In the genomic region with DNA sequence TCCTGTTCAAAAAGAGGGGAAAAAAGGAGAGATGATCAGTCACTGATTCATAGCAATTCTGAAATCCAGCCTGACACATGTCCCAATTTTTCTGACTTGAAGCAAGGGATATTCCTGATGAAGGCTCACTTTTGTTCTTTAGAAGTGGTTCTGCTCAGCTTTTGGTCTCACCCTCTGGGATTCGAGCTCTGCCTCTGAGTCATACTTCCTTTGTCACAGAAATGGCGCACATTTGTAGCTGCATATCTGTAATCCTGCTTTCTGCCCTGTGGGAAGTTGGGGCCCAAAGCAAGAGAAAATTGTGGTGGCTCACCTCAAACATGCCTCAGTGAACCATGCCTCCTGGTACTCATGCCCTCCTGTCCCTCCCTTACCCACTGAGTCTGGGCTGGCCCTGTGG, we compare ENCODE assay signal across 1 cellular context.
TF ChIP-seq lines count a peak whose summit lies in the region.

No MANE protein-coding gene starts in this region.

TF ChIP-seq in K562, 482 proteins besides CTCF, POLR2A, EP300 and RAD21 (continued from another document):
- TF ChIP-seq, protein P1, sequence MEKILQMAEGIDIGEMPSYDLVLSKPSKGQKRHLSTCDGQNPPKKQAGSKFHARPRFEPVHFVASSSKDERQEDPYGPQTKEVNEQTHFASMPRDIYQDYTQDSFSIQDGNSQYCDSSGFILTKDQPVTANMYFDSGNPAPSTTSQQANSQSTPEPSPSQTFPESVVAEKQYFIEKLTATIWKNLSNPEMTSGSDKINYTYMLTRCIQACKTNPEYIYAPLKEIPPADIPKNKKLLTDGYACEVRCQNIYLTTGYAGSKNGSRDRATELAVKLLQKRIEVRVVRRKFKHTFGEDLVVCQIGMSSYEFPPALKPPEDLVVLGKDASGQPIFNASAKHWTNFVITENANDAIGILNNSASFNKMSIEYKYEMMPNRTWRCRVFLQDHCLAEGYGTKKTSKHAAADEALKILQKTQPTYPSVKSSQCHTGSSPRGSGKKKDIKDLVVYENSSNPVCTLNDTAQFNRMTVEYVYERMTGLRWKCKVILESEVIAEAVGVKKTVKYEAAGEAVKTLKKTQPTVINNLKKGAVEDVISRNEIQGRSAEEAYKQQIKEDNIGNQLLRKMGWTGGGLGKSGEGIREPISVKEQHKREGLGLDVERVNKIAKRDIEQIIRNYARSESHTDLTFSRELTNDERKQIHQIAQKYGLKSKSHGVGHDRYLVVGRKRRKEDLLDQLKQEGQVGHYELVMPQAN (IDR thresholded peaks at IDR 0.05; ENCODE audit: borderline replicate concordance), result no peak
- TF ChIP-seq, protein P2, sequence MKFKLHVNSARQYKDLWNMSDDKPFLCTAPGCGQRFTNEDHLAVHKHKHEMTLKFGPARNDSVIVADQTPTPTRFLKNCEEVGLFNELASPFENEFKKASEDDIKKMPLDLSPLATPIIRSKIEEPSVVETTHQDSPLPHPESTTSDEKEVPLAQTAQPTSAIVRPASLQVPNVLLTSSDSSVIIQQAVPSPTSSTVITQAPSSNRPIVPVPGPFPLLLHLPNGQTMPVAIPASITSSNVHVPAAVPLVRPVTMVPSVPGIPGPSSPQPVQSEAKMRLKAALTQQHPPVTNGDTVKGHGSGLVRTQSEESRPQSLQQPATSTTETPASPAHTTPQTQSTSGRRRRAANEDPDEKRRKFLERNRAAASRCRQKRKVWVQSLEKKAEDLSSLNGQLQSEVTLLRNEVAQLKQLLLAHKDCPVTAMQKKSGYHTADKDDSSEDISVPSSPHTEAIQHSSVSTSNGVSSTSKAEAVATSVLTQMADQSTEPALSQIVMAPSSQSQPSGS (CRISPR knock-in tag; IDR thresholded peaks at IDR 0.05), result no peak
- TF ChIP-seq XRCC3 (IDR thresholded peaks at IDR 0.05), result no peak
- TF ChIP-seq FOSL1 (tag; conservative IDR thresholded peaks at IDR 0.05), result peak; percentile 45; the same call in 1 of the 2 replicates
- no peak for TF ChIP-seq SIN3B (IDR thresholded peaks at IDR 0.05; ENCODE audit: low read depth)
- no peak for TF ChIP-seq TAL1 (IDR thresholded peaks at IDR 0.05)
- no peak for TF ChIP-seq U2AF1 (optimal IDR thresholded peaks at IDR 0.05; ENCODE audit: low read depth, low read length)
- no peak for TF ChIP-seq JUN (IDR thresholded peaks at IDR 0.05; ENCODE audit: borderline replicate concordance, low read depth, low read length)
- TF ChIP-seq JUN (CRISPR knock-in tag; IDR thresholded peaks at IDR 0.05; ENCODE audit: borderline replicate concordance), result no peak
